ENCODE assay signal across 8 cellular contexts in genomic region chr17:45461524-45462327, GRCh38. TPM values are rescaled to one million over a fixed set of nuclear protein-coding genes. Genes with fewer than 3 reads are reported as not detected.
DNase-seq lines count a peak whose midpoint lies in the region; ATAC-seq and TF ChIP-seq lines count a peak whose summit lies in the region.
"Not testable (repeated sequence)": the region's sequence is repeated elsewhere in the genome, so short reads cannot be mapped to it uniquely, and the experiment has no call there.

No MANE protein-coding gene starts in this region.

- not testable (repeated sequence) for H3F3A ChIP-seq in Loucy (ENCODE audit: low read depth)

- DNase-seq in RPMI7951 (ENCODE audit: low read depth): peak; percentile 67
- DNase-seq in activated naive CD4-positive, alpha-beta T cell treated with anti-CD3 and anti-CD28 coated beads, Interleukin-2, amount 10 ng/mL, durations not matched to agents 7 days and 5 days: peak; percentile 58
- not testable (repeated sequence) for DNase-seq in left ventricle myocardium inferior
- peak; percentile 37 for DNase-seq in stimulated activated CD4-positive, alpha-beta T cell treated with anti-CD3 and anti-CD28 coated beads, Interleukin-15, amount 100 ng/mL, for 24 hours

- peaks cover 12% of the 10 kb centered on the region for H3K4me1 Mint-ChIP-seq in activated naive CD4-positive, alpha-beta T cell treated with anti-CD3 and anti-CD28 coated beads, Interleukin-2, amount 10 ng/mL, durations not matched to agents 7 days and 5 days

- peaks cover 0 to 22% (median 0%) of the 10 kb centered on the region in 11 experiments; a peak in 5 of 22 replicates for H4K20me1 ChIP-seq in BLaER1 treated with 17β-estradiol and CSF1 and Interleukin-3, amounts not matched to agents 10 nM and 100 nM
- not testable (repeated sequence) for H4K20me1 ChIP-seq in Loucy (ENCODE audit: insufficient read depth, low read length, poor library complexity, severe bottlenecking)

- H3K4me3 ChIP-seq in BLaER1 treated with 17β-estradiol and CSF1 and Interleukin-3, amounts not matched to agents 10 nM and 100 nM; Loucy (ENCODE audit: low read length, poor library complexity, severe bottlenecking); left ventricle myocardium inferior: not testable (repeated sequence)

- not testable (repeated sequence) for TF ChIP-seq CTCF in Loucy (conservative IDR thresholded peaks at IDR 0.05; ENCODE audit: low read length); left ventricle myocardium inferior (IDR thresholded peaks at IDR 0.05; ENCODE audit: borderline replicate concordance)

- H3K9me2 ChIP-seq in Loucy (replicated peaks; ENCODE audit: low read depth, low read length): not testable (repeated sequence)

- not testable (repeated sequence) for H3K4me3 Mint-ChIP-seq in activated naive CD4-positive, alpha-beta T cell treated with anti-CD3 and anti-CD28 coated beads, Interleukin-2, amount 10 ng/mL, durations not matched to agents 7 days and 5 days

- H2AFZ ChIP-seq in Loucy (ENCODE audit: low read length): not testable (repeated sequence)

- intact Hi-C loops in left ventricle myocardium inferior (cut with micrococcal nuclease): not testable (repeated sequence)

- H3K9me3 ChIP-seq in BLaER1 treated with 17β-estradiol and CSF1 and Interleukin-3, amounts not matched to agents 10 nM and 100 nM (replicated peaks in 1 of 11); Loucy (ENCODE audit: insufficient read depth, low read depth, low read length); left ventricle myocardium inferior (replicated peaks): not testable (repeated sequence)

- H3K4me1 ChIP-seq in BLaER1 treated with 17β-estradiol and CSF1 and Interleukin-3, amounts not matched to agents 10 nM and 100 nM: peaks cover 36 to 79% (median 72%) of the 10 kb centered on the region in 10 experiments
- not testable (repeated sequence) for H3K4me1 ChIP-seq in Loucy (ENCODE audit: insufficient read depth, low read length, poor library complexity, severe bottlenecking); left ventricle myocardium inferior

- H3K27ac Mint-ChIP-seq in activated naive CD4-positive, alpha-beta T cell treated with anti-CD3 and anti-CD28 coated beads, Interleukin-2, amount 10 ng/mL, durations not matched to agents 7 days and 5 days: peak overlapping the region; percentile 86

- H3K27me3 Mint-ChIP-seq in activated naive CD4-positive, alpha-beta T cell treated with anti-CD3 and anti-CD28 coated beads, Interleukin-2, amount 10 ng/mL, durations not matched to agents 7 days and 5 days: not testable (repeated sequence)

- H3K9me3 Mint-ChIP-seq in activated naive CD4-positive, alpha-beta T cell treated with anti-CD3 and anti-CD28 coated beads, Interleukin-2, amount 10 ng/mL, durations not matched to agents 7 days and 5 days: not testable (repeated sequence)

- peak overlapping the region; percentile 61 to 84 (median 75) for H3K4me2 ChIP-seq in BLaER1 treated with 17β-estradiol and CSF1 and Interleukin-3, amounts not matched to agents 10 nM and 100 nM
- peak overlapping the region; percentile 41 for H3K4me2 ChIP-seq in Loucy (ENCODE audit: low read depth, low read length, poor library complexity, severe bottlenecking)

- H3K9ac ChIP-seq in BLaER1 treated with 17β-estradiol and CSF1 and Interleukin-3, amounts not matched to agents 10 nM and 100 nM: peak overlapping the region in 8 of 11 experiments; percentile 32 to 77 (median 67); a peak in 14 of 22 replicates
- not testable (repeated sequence) for H3K9ac ChIP-seq in Loucy (ENCODE audit: low read depth, low read length, poor library complexity, severe bottlenecking)

- not testable (repeated sequence) for H3K27me3 ChIP-seq in BLaER1 treated with 17β-estradiol and CSF1 and Interleukin-3, amounts not matched to agents 10 nM and 100 nM; Loucy (ENCODE audit: insufficient read depth, low read length, poor library complexity, severe bottlenecking); left ventricle myocardium inferior (ENCODE audit: low read depth)

- H3K27ac ChIP-seq in BLaER1 treated with 17β-estradiol and CSF1 and Interleukin-3, amounts not matched to agents 10 nM and 100 nM: peak overlapping the region in 9 of 11 experiments; percentile 54 to 89 (median 79); a peak in 18 of 22 replicates
- peak overlapping the region; percentile 44 for H3K27ac ChIP-seq in left ventricle myocardium inferior (replicated peaks)

- CTCF ChIA-PET in activated naive CD4-positive, alpha-beta T cell treated with anti-CD3 and anti-CD28 coated beads, Interleukin-2, amount 10 ng/mL, durations not matched to agents 7 days and 5 days (lab: Charles Lee): not testable (repeated sequence)

- H3K36me3 Mint-ChIP-seq in activated naive CD4-positive, alpha-beta T cell treated with anti-CD3 and anti-CD28 coated beads, Interleukin-2, amount 10 ng/mL, durations not matched to agents 7 days and 5 days: peaks cover 21% of the 10 kb centered on the region

- H3K36me3 ChIP-seq in BLaER1 treated with 17β-estradiol and CSF1 and Interleukin-3, amounts not matched to agents 10 nM and 100 nM: peaks cover 0 to 14% (median 5%) of the 10 kb centered on the region in 11 experiments; a peak in 10 of 22 replicates
- H3K36me3 ChIP-seq in Loucy (ENCODE audit: insufficient read depth, low read length); left ventricle myocardium inferior: not testable (repeated sequence)

- not testable (repeated sequence) for H3K79me2 ChIP-seq in Loucy (ENCODE audit: insufficient read depth, low read length)

- ATAC-seq in GM19025 (IDR thresholded peaks at IDR 0.05; ENCODE audit: low read depth, unreplicated experiment): peak; percentile 81
- ATAC-seq in HG02870 (IDR thresholded peaks at IDR 0.05; ENCODE audit: unreplicated experiment): peak; percentile 76

RNA-seq across cellular contexts. Expression of gene PLEKHM1, which starts 28.8 kb away (rescaled TPM):
- total RNA-seq in RPMI7951 (2014; rRNA removed; shearing (Covaris generic)): 5.6 and 6.0 TPM in 2 replicates
- 27.3 TPM for total RNA-seq in left ventricle myocardium inferior

RNA-seq across cellular contexts. Expression of gene ARHGAP27, which starts 29.1 kb away (rescaled TPM):
- 0.29 and 0.72 TPM in 2 replicates for total RNA-seq in RPMI7951 (2014; rRNA removed; shearing (Covaris generic))
- total RNA-seq in left ventricle myocardium inferior: 15.1 TPM
